In the genomic region with DNA sequence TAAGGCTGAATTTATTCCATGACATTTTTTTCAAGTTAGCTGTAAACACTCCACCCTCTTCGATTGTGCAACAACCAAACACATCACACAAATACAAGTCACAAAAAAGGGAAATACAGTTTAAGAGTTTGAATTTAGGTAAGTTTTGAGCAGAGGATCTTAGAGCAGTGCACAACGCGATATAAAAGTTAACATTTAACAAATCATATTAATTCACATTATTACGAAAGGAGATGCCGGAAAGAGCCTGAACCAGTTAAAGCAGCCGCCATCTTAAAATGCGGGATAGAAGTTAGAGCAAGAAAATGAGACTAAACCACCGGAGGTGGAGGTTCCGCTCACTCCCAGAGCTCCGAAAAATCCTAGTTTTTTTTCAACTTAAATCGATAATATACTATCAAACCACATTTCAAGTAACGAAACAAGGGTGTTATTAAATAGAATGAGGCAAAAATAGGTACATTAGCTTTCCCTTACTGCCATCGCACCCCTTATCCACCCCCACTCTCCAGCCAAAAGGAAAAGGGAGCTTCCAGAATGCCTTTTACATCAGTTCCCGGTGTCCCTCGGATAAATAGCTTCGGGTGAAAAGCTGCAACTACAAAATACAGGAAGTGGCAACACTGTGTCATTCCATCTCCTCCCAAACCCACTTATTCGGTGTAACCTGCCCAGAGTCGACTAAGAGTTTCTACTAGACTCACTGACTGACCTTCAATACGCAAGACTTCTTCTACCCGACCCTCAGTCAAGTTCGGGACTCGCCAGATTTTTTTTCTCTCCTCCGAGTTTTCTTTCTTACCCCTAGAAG, we compare ENCODE assay signal across 8 cellular contexts. TPM values are rescaled to one million over a fixed set of nuclear protein-coding genes. Genes with fewer than 3 reads are reported as not detected.
DNase-seq lines count a peak whose midpoint lies in the region; ATAC-seq, FAIRE-seq and TF ChIP-seq lines count a peak whose summit lies in the region.

No MANE protein-coding gene starts in this region.

- H3K4me1 Mint-ChIP-seq in immature natural killer cell = peaks cover 12 to 17% of the 10 kb centered on the region in 2 donors

- H3K27me3 Mint-ChIP-seq in immature natural killer cell (ENCODE audit: low read depth in 3 of 3) = peaks cover 0 to 2% (median 0%) of the 10 kb centered on the region in 3 donors

- DNase-seq in COR-L47 (lab: John Stamatoyannopoulos, UW) (peak; percentile 26), HFF-Myc (ENCODE audit: extremely low read depth, low read depth) (peak; percentile 52), RCC 7860 (ENCODE audit: low spot score) (peak; percentile 52), astrocyte of the hippocampus (ENCODE audit: low read depth, low spot score) (peak; percentile 70), immature natural killer cell (peak; percentile 32 to 44 (median 39)), posterior vena cava (ENCODE audit: low spot score) (no peak)
- peak; percentile 35 for DNase-seq in stimulated activated CD4-positive, alpha-beta T cell treated with anti-CD3 and anti-CD28 coated beads, Interleukin-15, amount 100 ng/mL, for 24 hours

- intact Hi-C loops in posterior vena cava (cut with DNase I) = loop anchor here in 1 of 2 donors (5.0 kb wide), 1 partner anchor 42 kb away; a partner anchor contains a TSS

- ATAC-seq in HG03139 (IDR thresholded peaks at IDR 0.05; ENCODE audit: unreplicated experiment) = no peak

- peaks cover 0 to 3% (median 0%) of the 10 kb centered on the region in 3 donors for H3K36me3 Mint-ChIP-seq in immature natural killer cell

- H3K4me3 ChIP-seq in HFF-Myc (replicated peaks; ENCODE audit: low read depth, low read length) = peak overlapping the region; percentile 98

- FAIRE-seq in RCC 7860 (lab: Jason Lieb, UNC) = no peak

- H3K4me3 Mint-ChIP-seq in immature natural killer cell = no peak overlapping the region

- TF ChIP-seq CTCF in HFF-Myc (IDR thresholded peaks at IDR 0.05; ENCODE audit: low read depth, low read length, missing control alignments) = no peak

- H3K9me3 Mint-ChIP-seq in immature natural killer cell = no peaks in the 10 kb centered on the region

- no peak overlapping the region for H3K27ac Mint-ChIP-seq in immature natural killer cell

RNA-seq across cellular contexts. Expression of a gene that starts 1.9 kb away (rescaled TPM):
- polyA plus RNA-seq in immature natural killer cell = 100 to 1,000 TPM; 411 to 718 (median 463) TPM
- total RNA-seq in posterior vena cava = 100 to 1,000 TPM; 216 to 257 TPM

RNA-seq across cellular contexts. Expression of a gene that starts 43.3 kb away (rescaled TPM):
- polyA plus RNA-seq in immature natural killer cell = 10 to 100 TPM; 33.1 to 36.9 (median 34.9) TPM
- 10 to 100 TPM; 15.3 to 22.5 TPM for total RNA-seq in posterior vena cava
